In genomic region chr6:32126880-32127279, GRCh38 we compare ENCODE assay signal across 9 cellular contexts. TPM values are rescaled to one million over a fixed set of nuclear protein-coding genes. Genes with fewer than 3 reads are reported as not detected.
A peak's percentile ranks its signal among the peaks of the same experiment; 100 is the strongest.
DNase-seq lines count a peak whose midpoint lies in the region; ATAC-seq and TF ChIP-seq lines count a peak whose summit lies in the region.
"Had no signal": no experiment of that assay in that cellular context is flagged by ENCODE, and none has a peak within 500 bp of the region (broad histone marks: within the 10 kb centered on the region; RNA-seq: fewer than 3 reads in every experiment).

No MANE protein-coding gene starts in this region.

- no peak overlapping the region for H4K8ac ChIP-seq in trophoblast cell (ENCODE audit: low read depth, low read length)

- no peaks in the 10 kb centered on the region for H3K9me3 ChIP-seq in CD8-positive, alpha-beta memory T cell (ENCODE audit: low read length)
- H3K9me3 ChIP-seq in Peyer's patch (no peaks in the 10 kb centered on the region), esophagus (ENCODE audit: control insufficient read depth in 2 of 2, insufficient read depth in 1 of 2, low read depth in 1 of 2, low read length in 1 of 2) (no peaks in the 10 kb centered on the region), trophoblast cell (ENCODE audit: insufficient read depth, low read depth, low read length) (no peaks in the 10 kb centered on the region)

- peaks cover 13% of the 10 kb centered on the region for H3K79me1 ChIP-seq in trophoblast cell (ENCODE audit: low read length)

- CTCF ChIA-PET in CD8-positive, alpha-beta memory T cell (lab: Charles Lee) = interaction anchor here (1.1 kb wide), 1 partner anchor 69 kb away, joined by 5 read pairs; no protein-coding TSS in a partner anchor

- H3K9me3 Mint-ChIP-seq in CD8-positive, alpha-beta memory T cell = no peaks in the 10 kb centered on the region

- no peak for TF ChIP-seq POLR2A in Peyer's patch (IDR thresholded peaks at IDR 0.05)

- DNase-seq in CD8-positive, alpha-beta memory T cell = no peak
- DNase-seq in Peyer's patch = no peak
- DNase-seq in trophoblast cell = no peak
- DNase-seq in foreskin melanocyte = no peak
- DNase-seq in NCI-H226 = no peak
- no peak for DNase-seq in NCI-H2107 treated with DMSO at 0.1 percent for 48 hours (lab: John Stamatoyannopoulos, UW; ENCODE audit: unreplicated experiment)
- DNase-seq: NCI-H1930 had no signal

- H3K4me2 ChIP-seq in trophoblast cell (ENCODE audit: low read length) = peak overlapping the region; percentile 78

- peaks cover 30% of the 10 kb centered on the region for H3K36me3 ChIP-seq in CD8-positive, alpha-beta memory T cell (ENCODE audit: insufficient read depth, low read length)
- H3K36me3 ChIP-seq in Peyer's patch (peaks cover 0 to 45% (median 0%) of the 10 kb centered on the region in 3 donors), esophagus (ENCODE audit: control insufficient read depth in 2 of 2, insufficient read depth in 2 of 2, low read length in 1 of 2) (peaks cover 5 to 11% of the 10 kb centered on the region in 2 donors), trophoblast cell (ENCODE audit: control insufficient read depth in 1 of 2, insufficient read depth in 2 of 2, low read length in 2 of 2) (peaks cover 5 to 22% of the 10 kb centered on the region in 2 experiments)

- peak overlapping the region; percentile 96 for H3K4me3 ChIP-seq in CD8-positive, alpha-beta memory T cell (ENCODE audit: low read length)
- H3K4me3 ChIP-seq in Peyer's patch = peak overlapping the region; percentile 74 to 90 (median 88)
- peak overlapping the region; percentile 98 to 99 for H3K4me3 ChIP-seq in esophagus (ENCODE audit: low read depth in 1 of 2, low read length in 2 of 2)
- H3K4me3 ChIP-seq in trophoblast cell (ENCODE audit: low read depth, low read length) = no peak overlapping the region

- H3K36me3 Mint-ChIP-seq in CD8-positive, alpha-beta memory T cell = peaks cover 7 to 56% (median 13%) of the 10 kb centered on the region in 3 donors

- POLR2A ChIA-PET in CD8-positive, alpha-beta memory T cell (lab: Charles Lee) = no interaction called here

- no peak overlapping the region for H3K14ac ChIP-seq in trophoblast cell (ENCODE audit: low read length)

- H3K23ac ChIP-seq in trophoblast cell (ENCODE audit: low read length) = no peak overlapping the region

- H4K12ac ChIP-seq in trophoblast cell (ENCODE audit: low read depth, low read length) = no peak overlapping the region

- H3K27ac Mint-ChIP-seq in CD8-positive, alpha-beta memory T cell = peak overlapping the region; percentile 85 to 99 (median 98)

- no peak overlapping the region for H2BK120ac ChIP-seq in trophoblast cell (ENCODE audit: insufficient read depth, low read length, poor library complexity)

- no peak overlapping the region for H3K9ac ChIP-seq in trophoblast cell (ENCODE audit: low read length)

- peaks cover 10% of the 10 kb centered on the region for H3K79me2 ChIP-seq in trophoblast cell (ENCODE audit: control insufficient read depth, insufficient read depth, low read length, poor library complexity)

- TF ChIP-seq CTCF in Peyer's patch (IDR thresholded peaks at IDR 0.05) = no peak

- WGBS in esophagus, 2 donors = 39 to 46% methylated on average over 8 of the region's 8 CpGs
- no CpG with 5 or more reads among the region's 8 CpGs for WGBS in trophoblast cell (ENCODE audit: extremely low coverage, insufficient coverage, insufficient read length)

- H2BK5ac ChIP-seq in trophoblast cell (ENCODE audit: low read depth, low read length, poor library complexity) = no peak overlapping the region

- peak overlapping the region; percentile 95 to 100 (median 99) for H3K4me3 Mint-ChIP-seq in CD8-positive, alpha-beta memory T cell

- peaks cover 30% of the 10 kb centered on the region for H3K4me1 ChIP-seq in CD8-positive, alpha-beta memory T cell (ENCODE audit: insufficient read depth, low read length)
- H3K4me1 ChIP-seq in Peyer's patch (peaks cover 6 to 32% (median 16%) of the 10 kb centered on the region in 4 donors), esophagus (ENCODE audit: control insufficient read depth in 2 of 2, insufficient read depth in 2 of 2, low read length in 1 of 2) (peaks cover 16 to 18% of the 10 kb centered on the region in 2 donors), trophoblast cell (ENCODE audit: control insufficient read depth in 1 of 2, insufficient read depth in 2 of 2, low read length in 2 of 2) (peaks cover 18% of the 10 kb centered on the region in 2 experiments)

- H3K27me3 Mint-ChIP-seq in CD8-positive, alpha-beta memory T cell = peaks cover 0 to 2% of the 10 kb centered on the region in 2 donors

- ATAC-seq in HG03442 (IDR thresholded peaks at IDR 0.05; ENCODE audit: unreplicated experiment) = no peak

- no peak overlapping the region for H2AK5ac ChIP-seq in trophoblast cell (ENCODE audit: low read length)

- H3K27me3 ChIP-seq in CD8-positive, alpha-beta memory T cell (ENCODE audit: insufficient read depth, low read length, poor library complexity, severe bottlenecking) = no peaks in the 10 kb centered on the region
- no peaks in the 10 kb centered on the region for H3K27me3 ChIP-seq in Peyer's patch
- no peaks in the 10 kb centered on the region for H3K27me3 ChIP-seq in esophagus (ENCODE audit: control insufficient read depth in 1 of 2, insufficient read depth in 2 of 2, low read length in 2 of 2)
- no peaks in the 10 kb centered on the region for H3K27me3 ChIP-seq in trophoblast cell (ENCODE audit: insufficient read depth, low read length)

- H3K4me1 Mint-ChIP-seq in CD8-positive, alpha-beta memory T cell = peaks cover 48 to 66% (median 59%) of the 10 kb centered on the region in 3 donors

- H3K4ac ChIP-seq in trophoblast cell (ENCODE audit: low read depth, low read length) = peak overlapping the region; percentile 43

- H3K27ac ChIP-seq in CD8-positive, alpha-beta memory T cell (ENCODE audit: low read depth, low read length) = peak overlapping the region; percentile 95
- H3K27ac ChIP-seq in Peyer's patch (no peak overlapping the region), esophagus (ENCODE audit: low read depth in 2 of 2, low read length in 1 of 2) (no peak overlapping the region), trophoblast cell (ENCODE audit: low read depth, low read length) (no peak overlapping the region)

- no peak overlapping the region for H2AFZ ChIP-seq in trophoblast cell (ENCODE audit: insufficient read depth, low read length, poor library complexity)

- H4K91ac ChIP-seq in trophoblast cell (ENCODE audit: low read depth, low read length) = no peak overlapping the region

- no peak overlapping the region for H3K18ac ChIP-seq in trophoblast cell (ENCODE audit: low read length)

- no peak overlapping the region for H2BK12ac ChIP-seq in trophoblast cell (ENCODE audit: low read length)

RNA-seq across cellular contexts. Expression of gene ATF6B, which starts 1.2 kb away (rescaled TPM):
- total RNA-seq in CD8-positive, alpha-beta memory T cell = 10 to 100 TPM; 72.5 to 74.4 TPM
- 20.7 TPM for polyA plus RNA-seq in CD8-positive, alpha-beta memory T cell
- 100 to 1,000 TPM in 3 of 4 donors, 10 to 100 TPM in 1; 75.3 to 408 (median 156) TPM for total RNA-seq in Peyer's patch
- polyA plus RNA-seq in esophagus = 10 to 100 TPM; 47.5 to 60.2 TPM
- 52.6 and 54.2 TPM in 2 replicates for polyA plus RNA-seq in trophoblast cell (2013)

RNA-seq across cellular contexts. Expression of gene FKBPL, which starts 3.2 kb away (rescaled TPM):
- 1 to 10 TPM; 6.8 to 8.1 TPM for total RNA-seq in CD8-positive, alpha-beta memory T cell
- 2.3 TPM for polyA plus RNA-seq in CD8-positive, alpha-beta memory T cell
- 1 to 10 TPM; 5.1 to 6.6 (median 5.6) TPM for total RNA-seq in Peyer's patch
- polyA plus RNA-seq in esophagus = 10 to 100 TPM in 1 of 2 donors, 1 to 10 TPM in 1; 8.1 to 13.7 TPM
- polyA plus RNA-seq in trophoblast cell (2013) = 9.9 and 10.1 TPM in 2 replicates

RNA-seq across cellular contexts. Expression of gene TNXB, which starts 17.7 kb away (rescaled TPM):
- total RNA-seq in CD8-positive, alpha-beta memory T cell = 1 to 10 TPM; 2.5 to 4.9 TPM
- polyA plus RNA-seq in CD8-positive, alpha-beta memory T cell = not detected
- 100 to 1,000 TPM in 2 of 4 donors, 10 to 100 TPM in 2; 38.5 to 301 (median 117) TPM for total RNA-seq in Peyer's patch
- polyA plus RNA-seq in esophagus = 10 to 100 TPM; 14.8 to 15.5 TPM
- 2.3 and 2.4 TPM in 2 replicates for polyA plus RNA-seq in trophoblast cell (2013)

RNA-seq across cellular contexts. Expression of gene PRRT1, which starts 24.9 kb away (rescaled TPM):
- under 1 TPM; 0.35 to 0.55 TPM for total RNA-seq in CD8-positive, alpha-beta memory T cell
- 0.72 TPM for polyA plus RNA-seq in CD8-positive, alpha-beta memory T cell
- 1 to 10 TPM in 3 of 4 donors, not detected in 1; 3.1 to 4.1 (median 3.8) TPM for total RNA-seq in Peyer's patch
- polyA plus RNA-seq in esophagus = 1 to 10 TPM; 1.8 to 2.3 TPM
- polyA plus RNA-seq in trophoblast cell (2013) = 1.1 and 1.2 TPM in 2 replicates

RNA-seq across cellular contexts. Expression of gene PPT2, which starts 27.1 kb away (rescaled TPM):
- total RNA-seq in CD8-positive, alpha-beta memory T cell = 10 to 100 TPM; 18.8 to 19.0 TPM
- polyA plus RNA-seq in CD8-positive, alpha-beta memory T cell = 10.0 TPM
- 100 to 1,000 TPM in 1 of 4 donors, 10 to 100 TPM in 2, 1 to 10 TPM in 1; 7.4 to 121 (median 26.9) TPM for total RNA-seq in Peyer's patch
- polyA plus RNA-seq in esophagus = 10 to 100 TPM; 20.7 to 21.6 TPM
- polyA plus RNA-seq in trophoblast cell (2013) = 39.7 and 44.5 TPM in 2 replicates

Comparison
In these comparisons a context has a peak if more than half of its experiments do, and no peak if none do; other contexts are left out.
1. RNA of gene TNXB, which starts 17.7 kb away (total RNA-seq): 38.5 to 301 TPM in Peyer's patch; 2.5 to 4.9 TPM in CD8-positive, alpha-beta memory T cell; every median in the first group is over 4 times any median in the second.